ENCODE assay signal across 8 cellular contexts in genomic region chr6:152267967-152268845, GRCh38.
DNase-seq lines count a peak whose midpoint lies in the region; ATAC-seq and TF ChIP-seq lines count a peak whose summit lies in the region.

No MANE protein-coding gene starts in this region.

- peak; percentile 39 for TF ChIP-seq CTCF in GM12865 (IDR thresholded peaks at IDR 0.05; ENCODE audit: insufficient read depth, low read depth, low read length, missing control alignments)
- TF ChIP-seq CTCF in OCI-LY3 (IDR thresholded peaks at IDR 0.05; ENCODE audit: low read depth, low read length): peak; percentile 60
- TF ChIP-seq CTCF in osteocyte (IDR thresholded peaks at IDR 0.05): peak; percentile 71

- no peaks in the 10 kb centered on the region for H4K20me1 ChIP-seq in OCI-LY3 (ENCODE audit: insufficient read depth, low read length)

- no peaks in the 10 kb centered on the region for H3K9me3 Mint-ChIP-seq in osteocyte (ENCODE audit: unreplicated experiment)
- peaks cover 10% of the 10 kb centered on the region for H3K9me3 Mint-ChIP-seq in activated CD4-positive, alpha-beta memory T cell treated with anti-CD3 and anti-CD28 coated beads, Interleukin-2, amount 10 ng/mL, durations not matched to agents 7 days and 5 days

- H3K27me3 ChIP-seq in OCI-LY3 (ENCODE audit: low read depth, low read length) (peaks cover 14% of the 10 kb centered on the region; the same call in 1 of the 2 replicates), endocrine pancreas (ENCODE audit: control insufficient read depth, insufficient read depth, low read length) (no peaks in the 10 kb centered on the region)

- peaks cover 21% of the 10 kb centered on the region for H3K36me3 Mint-ChIP-seq in osteocyte (ENCODE audit: unreplicated experiment)
- H3K36me3 Mint-ChIP-seq in activated CD4-positive, alpha-beta memory T cell treated with anti-CD3 and anti-CD28 coated beads, Interleukin-2, amount 10 ng/mL, durations not matched to agents 7 days and 5 days (ENCODE audit: low read depth): peaks cover 34% of the 10 kb centered on the region

- POLR2A ChIA-PET in activated CD4-positive, alpha-beta memory T cell treated with anti-CD3 and anti-CD28 coated beads, Interleukin-2, amount 10 ng/mL, durations not matched to agents 7 days and 5 days (lab: Charles Lee): interaction anchor here (1.0 kb wide), 1 partner anchor 578 kb away, joined by 3 read pairs; no protein-coding TSS in a partner anchor

- no peaks in the 10 kb centered on the region for H3K9me3 ChIP-seq in OCI-LY3 (ENCODE audit: insufficient read depth, low read length)
- H3K9me3 ChIP-seq in endocrine pancreas (ENCODE audit: control insufficient read depth, low read length): no peaks in the 10 kb centered on the region

- ATAC-seq in HG02642 (IDR thresholded peaks at IDR 0.05; ENCODE audit: poor library complexity, unreplicated experiment) (no peak), GM21786 (IDR thresholded peaks at IDR 0.05; ENCODE audit: unreplicated experiment) (no peak)

- H3K4me1 ChIP-seq in OCI-LY3 (ENCODE audit: low read length): peaks cover 14% of the 10 kb centered on the region
- peaks cover 3% of the 10 kb centered on the region for H3K4me1 ChIP-seq in endocrine pancreas (ENCODE audit: control insufficient read depth, insufficient read depth, low read length)

- H3K4me3 ChIP-seq in GM12865 (ENCODE audit: low read depth, low read length) (no peak overlapping the region), OCI-LY3 (ENCODE audit: low read length) (no peak overlapping the region), endocrine pancreas (ENCODE audit: control insufficient read depth, insufficient read depth, low read length) (peak overlapping the region; percentile 69)

- no peaks in the 10 kb centered on the region for H3K79me2 ChIP-seq in OCI-LY3 (ENCODE audit: low read length)

- CTCF ChIA-PET in activated CD4-positive, alpha-beta memory T cell treated with anti-CD3 and anti-CD28 coated beads, Interleukin-2, amount 10 ng/mL, durations not matched to agents 7 days and 5 days (lab: Charles Lee): interaction anchor here (0.5 to 3.2 kb wide), 18 partner anchors 13 to 933 kb away, joined by 3 to 12 read pairs (median 3); no protein-coding TSS in a partner anchor

- no peak overlapping the region for H3K9ac ChIP-seq in OCI-LY3 (ENCODE audit: low read length)
- H3K9ac ChIP-seq in endocrine pancreas (ENCODE audit: control insufficient read depth, insufficient read depth, low read length): no peak overlapping the region

- no peak overlapping the region for H3K4me3 Mint-ChIP-seq in osteocyte (ENCODE audit: unreplicated experiment)
- H3K4me3 Mint-ChIP-seq in activated CD4-positive, alpha-beta memory T cell treated with anti-CD3 and anti-CD28 coated beads, Interleukin-2, amount 10 ng/mL, durations not matched to agents 7 days and 5 days: no peak overlapping the region

- no peak overlapping the region for H3K27ac Mint-ChIP-seq in osteocyte (ENCODE audit: unreplicated experiment)
- H3K27ac Mint-ChIP-seq in activated CD4-positive, alpha-beta memory T cell treated with anti-CD3 and anti-CD28 coated beads, Interleukin-2, amount 10 ng/mL, durations not matched to agents 7 days and 5 days: no peak overlapping the region

- no peak overlapping the region for H3K4me2 ChIP-seq in OCI-LY3 (ENCODE audit: low read length)

- no peak overlapping the region for H3K27ac ChIP-seq in OCI-LY3 (ENCODE audit: low read length)

- H3K4me1 Mint-ChIP-seq in osteocyte (ENCODE audit: unreplicated experiment): peaks cover 34% of the 10 kb centered on the region
- H3K4me1 Mint-ChIP-seq in activated CD4-positive, alpha-beta memory T cell treated with anti-CD3 and anti-CD28 coated beads, Interleukin-2, amount 10 ng/mL, durations not matched to agents 7 days and 5 days: peaks cover 28% of the 10 kb centered on the region

- DNase-seq in AML-193 (lab: John Stamatoyannopoulos, UW): peak; percentile 34 to 47
- peak; percentile 23 for DNase-seq in GM12865 (ENCODE audit: low read depth)
- no peak for DNase-seq in osteocyte (ENCODE audit: extremely low spot score, unreplicated experiment)
- DNase-seq in activated CD4-positive, alpha-beta memory T cell treated with anti-CD3 and anti-CD28 coated beads, Interleukin-2, amount 10 ng/mL, durations not matched to agents 7 days and 5 days: no peak

- no peaks in the 10 kb centered on the region for H3K27me3 Mint-ChIP-seq in osteocyte (ENCODE audit: unreplicated experiment)
- H3K27me3 Mint-ChIP-seq in activated CD4-positive, alpha-beta memory T cell treated with anti-CD3 and anti-CD28 coated beads, Interleukin-2, amount 10 ng/mL, durations not matched to agents 7 days and 5 days: no peaks in the 10 kb centered on the region

- no peak overlapping the region for H2AFZ ChIP-seq in OCI-LY3 (ENCODE audit: low read depth, low read length)

- H3K36me3 ChIP-seq in OCI-LY3 (replicated peaks; ENCODE audit: low read depth, low read length) (no peaks in the 10 kb centered on the region), endocrine pancreas (ENCODE audit: control insufficient read depth, insufficient read depth, low read length) (no peaks in the 10 kb centered on the region)

Comparison
In these comparisons a context has a peak if more than half of its experiments do, and no peak if none do; other contexts are left out.
1. DNase-seq: peak in AML-193 (2 of 2) and GM12865 (single experiment); none in osteocyte (single experiment) and activated CD4-positive, alpha-beta memory T cell treated with anti-CD3 and anti-CD28 coated beads, Interleukin-2, amount 10 ng/mL, durations not matched to agents 7 days and 5 days (single experiment).
2. Peak in every context shown above with its lines, with median percentiles within 50 percentile points of each other: CTCF ChIP-seq.